8 cellular contexts compared by ENCODE assay signal in the genomic region with DNA sequence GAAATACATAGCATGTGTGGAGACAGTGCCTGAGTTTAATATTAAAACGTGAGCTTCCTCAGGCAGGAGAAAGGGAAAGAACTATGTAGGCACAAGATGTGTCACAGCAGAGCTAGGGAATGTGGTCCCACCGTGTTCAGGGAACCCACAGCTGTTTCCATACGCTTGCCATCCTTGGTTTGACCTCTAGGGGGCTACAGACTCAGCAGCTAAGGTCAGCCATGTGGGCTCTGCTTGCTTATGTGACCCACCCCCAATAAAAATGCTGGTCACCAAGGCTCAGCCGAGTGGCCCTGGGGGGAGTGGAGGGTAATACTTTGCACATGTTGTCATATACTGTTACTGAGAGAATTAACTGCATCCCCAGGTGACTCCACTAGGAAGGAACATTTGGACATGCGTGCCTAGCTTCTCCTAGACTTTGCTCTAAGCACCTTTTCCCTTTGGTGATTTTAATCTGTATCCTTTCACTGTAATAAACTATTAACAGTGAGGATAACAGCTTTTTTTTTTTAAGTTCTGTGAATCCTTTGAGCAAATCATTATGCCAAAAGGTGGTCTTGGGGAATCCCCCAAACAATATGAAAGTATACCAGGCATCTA. TPM values are rescaled to one million over a fixed set of nuclear protein-coding genes. Genes with fewer than 3 reads are reported as not detected.
DNase-seq lines count a peak whose midpoint lies in the region; ATAC-seq and TF ChIP-seq lines count a peak whose summit lies in the region.

No MANE protein-coding gene starts in this region.

- intact Hi-C loops in heart left ventricle (cut with DNase I) (loop anchor here in 6 of 10 donors (5.0 to 10.0 kb wide), 5 partner anchors 51 to 431 kb away; a partner anchor contains a TSS), cardiac septum (cut with DNase I) (no loop called here)

- H3K4me1 Mint-ChIP-seq in endodermal cell (peaks cover 4% of the 10 kb centered on the region), neural progenitor cell (peaks cover 5% of the 10 kb centered on the region)

- ATAC-seq in heart left ventricle: no peak
- ATAC-seq in HG03469 (IDR thresholded peaks at IDR 0.05; ENCODE audit: unreplicated experiment): no peak

- H3K9me3 ChIP-seq in heart left ventricle: no peaks in the 10 kb centered on the region
- peaks cover 7% of the 10 kb centered on the region for H3K9me3 ChIP-seq in endodermal cell (ENCODE audit: control insufficient read depth, low read length)
- no peaks in the 10 kb centered on the region for H3K9me3 ChIP-seq in neural progenitor cell (ENCODE audit: low read depth)

- H3K27me3 ChIP-seq in heart left ventricle (no peaks in the 10 kb centered on the region), KMS-11 (ENCODE audit: insufficient read depth, low read depth) (no peaks in the 10 kb centered on the region), endodermal cell (ENCODE audit: control insufficient read depth, insufficient read depth, low read length, poor library complexity, severe bottlenecking) (no peaks in the 10 kb centered on the region), neural progenitor cell (no peaks in the 10 kb centered on the region)

- H3K27me3 Mint-ChIP-seq in endodermal cell (ENCODE audit: insufficient read depth) (no peaks in the 10 kb centered on the region), neural progenitor cell (ENCODE audit: insufficient read depth, low read depth) (peaks cover 3% of the 10 kb centered on the region)

- H3K27ac Mint-ChIP-seq in endodermal cell: no peak overlapping the region
- H3K27ac Mint-ChIP-seq in neural progenitor cell: no peak overlapping the region

- H3K4me2 ChIP-seq in KMS-11 (no peak overlapping the region), neural progenitor cell (no peak overlapping the region)

- H3K9ac ChIP-seq in KMS-11: no peak overlapping the region
- no peak overlapping the region for H3K9ac ChIP-seq in endodermal cell (ENCODE audit: extremely low read depth, low read length, poor library complexity, severe bottlenecking)
- no peak overlapping the region for H3K9ac ChIP-seq in neural progenitor cell

- H3K9me3 Mint-ChIP-seq in endodermal cell (peaks cover 6% of the 10 kb centered on the region), neural progenitor cell (no peaks in the 10 kb centered on the region)

- H3K36me3 Mint-ChIP-seq in endodermal cell (ENCODE audit: low read depth) (peaks cover 38% of the 10 kb centered on the region), neural progenitor cell (peaks cover 14% of the 10 kb centered on the region)

- peaks cover 0 to 17% (median 12%) of the 10 kb centered on the region in 12 donors for H3K4me1 ChIP-seq in heart left ventricle
- H3K4me1 ChIP-seq in KMS-11 (ENCODE audit: low read depth, poor library complexity, severe bottlenecking): peaks cover 14% of the 10 kb centered on the region
- H3K4me1 ChIP-seq in endodermal cell (ENCODE audit: control insufficient read depth, insufficient read depth, low read length): no peaks in the 10 kb centered on the region
- peaks cover 7% of the 10 kb centered on the region for H3K4me1 ChIP-seq in neural progenitor cell

- no peak for DNase-seq in heart left ventricle
- DNase-seq in cardiac septum (ENCODE audit: low spot score): no peak
- DNase-seq in activated CD4-positive, alpha-beta T cell treated with anti-CD3 and anti-CD28 coated beads for 48 hours: peak; percentile 67
- peak; percentile 90 for DNase-seq in endodermal cell
- DNase-seq in neural progenitor cell (ENCODE audit: low spot score): peak; percentile 67
- no peak for DNase-seq in NCI-H2107 (lab: John Stamatoyannopoulos, UW)

- H3K27ac ChIP-seq in heart left ventricle (no peak overlapping the region), KMS-11 (no peak overlapping the region), endodermal cell (ENCODE audit: low read depth, low read length) (no peak overlapping the region), neural progenitor cell (no peak overlapping the region)

- H3K4me3 ChIP-seq in heart left ventricle (no peak overlapping the region), KMS-11 (IDR thresholded peaks at IDR 0.05; ENCODE audit: insufficient read depth, low read depth, low read length) (no peak overlapping the region), endodermal cell (ENCODE audit: low read length) (no peak overlapping the region), neural progenitor cell (no peak overlapping the region)

- H3F3A ChIP-seq in neural progenitor cell (ENCODE audit: low read depth): no peaks in the 10 kb centered on the region

- peaks cover 7% of the 10 kb centered on the region; the same call in 1 of the 2 replicates for H3K79me2 ChIP-seq in KMS-11 (ENCODE audit: insufficient read depth, low read depth)
- H3K79me2 ChIP-seq in neural progenitor cell (ENCODE audit: low read depth): peaks cover 14% of the 10 kb centered on the region

- H3K4me3 Mint-ChIP-seq in endodermal cell: no peak overlapping the region
- H3K4me3 Mint-ChIP-seq in neural progenitor cell: no peak overlapping the region

- H4K20me1 ChIP-seq in KMS-11 (ENCODE audit: insufficient read depth) (no peaks in the 10 kb centered on the region), neural progenitor cell (ENCODE audit: low read depth) (no peaks in the 10 kb centered on the region)

- peak; percentile 48 to 78 (median 67) for TF ChIP-seq CTCF in heart left ventricle (IDR thresholded peaks at IDR 0.05)
- peak; percentile 93 for TF ChIP-seq CTCF in KMS-11 (conservative IDR thresholded peaks at IDR 0.05; ENCODE audit: low read depth, low read length)
- TF ChIP-seq CTCF in endodermal cell (conservative IDR thresholded peaks at IDR 0.05): peak; percentile 87
- peak; percentile 79 for TF ChIP-seq CTCF in neural progenitor cell (IDR thresholded peaks at IDR 0.05)

- no peak for TF ChIP-seq POLR2A in heart left ventricle (IDR thresholded peaks at IDR 0.05)

- 41 to 48% (median 46%) methylated on average over 5 of the region's 5 CpGs for WGBS in heart left ventricle, 4 donors
- WGBS in endodermal cell (ENCODE audit: insufficient coverage in 1 of 2, insufficient read length in 1 of 2), 2 experiments: 34 to 64% methylated on average over 3 to 5 of the region's 5 CpGs

- H2AFZ ChIP-seq in KMS-11 (ENCODE audit: low read depth) (no peak overlapping the region), neural progenitor cell (replicated peaks) (no peak overlapping the region)

- peaks cover 0 to 59% (median 47%) of the 10 kb centered on the region in 9 donors for H3K36me3 ChIP-seq in heart left ventricle
- H3K36me3 ChIP-seq in KMS-11 (ENCODE audit: insufficient read depth): no peaks in the 10 kb centered on the region
- peaks cover 48% of the 10 kb centered on the region for H3K36me3 ChIP-seq in endodermal cell (ENCODE audit: control insufficient read depth, insufficient read depth, low read length)
- H3K36me3 ChIP-seq in neural progenitor cell: peaks cover 6% of the 10 kb centered on the region

RNA-seq across cellular contexts. Expression of a gene that starts 3.3 kb away (rescaled TPM):
- 10 to 100 TPM in 7 of 9 donors, 1 to 10 TPM in 2; 9.5 to 14.7 (median 13.2) TPM for total RNA-seq in heart left ventricle
- 1 to 10 TPM; 4.7 to 5.0 TPM for polyA plus RNA-seq in heart left ventricle
- total RNA-seq in cardiac septum: 11.9 TPM
- 10 to 100 TPM; 23.0 to 24.7 TPM for total RNA-seq in endodermal cell
- polyA plus RNA-seq in endodermal cell (2013, experiment 1 of 2): 20.5 TPM
- polyA plus RNA-seq in endodermal cell (2013, experiment 2 of 2): 18.5 TPM
- total RNA-seq in neural progenitor cell (ENCODE audit: low replicate concordance): 23.8 and 34.3 TPM in 2 replicates

RNA-seq across cellular contexts. Expression of a gene that starts 55.9 kb away (rescaled TPM):
- total RNA-seq in heart left ventricle (100 to 1,000 TPM in 1 of 9 donors, 10 to 100 TPM in 8; 23.4 to 111 (median 34.6) TPM), cardiac septum (35.6 TPM), endodermal cell (100 to 1,000 TPM; 134 to 139 TPM), neural progenitor cell (ENCODE audit: low replicate concordance) (94.6 and 112 TPM in 2 replicates)
- polyA plus RNA-seq in heart left ventricle: 10 to 100 TPM in 1 of 2 donors, 1 to 10 TPM in 1; 7.6 to 32.8 TPM
- polyA plus RNA-seq in endodermal cell (2013, experiment 1 of 2): 81.2 TPM
- 81.8 TPM for polyA plus RNA-seq in endodermal cell (2013, experiment 2 of 2)

Comparison
In these comparisons a context has a peak if more than half of its experiments do, and no peak if none do; other contexts are left out.
1. DNase-seq: peak in activated CD4-positive, alpha-beta T cell treated with anti-CD3 and anti-CD28 coated beads for 48 hours (single experiment), endodermal cell (single experiment) and neural progenitor cell (single experiment); none in heart left ventricle (0 of 5), cardiac septum (single experiment) and NCI-H2107 (single experiment).
2. Peak in every context shown above with its lines, with median percentiles within 50 percentile points of each other: CTCF ChIP-seq.